21 cellular contexts compared by ENCODE assay signal in the genomic region with DNA sequence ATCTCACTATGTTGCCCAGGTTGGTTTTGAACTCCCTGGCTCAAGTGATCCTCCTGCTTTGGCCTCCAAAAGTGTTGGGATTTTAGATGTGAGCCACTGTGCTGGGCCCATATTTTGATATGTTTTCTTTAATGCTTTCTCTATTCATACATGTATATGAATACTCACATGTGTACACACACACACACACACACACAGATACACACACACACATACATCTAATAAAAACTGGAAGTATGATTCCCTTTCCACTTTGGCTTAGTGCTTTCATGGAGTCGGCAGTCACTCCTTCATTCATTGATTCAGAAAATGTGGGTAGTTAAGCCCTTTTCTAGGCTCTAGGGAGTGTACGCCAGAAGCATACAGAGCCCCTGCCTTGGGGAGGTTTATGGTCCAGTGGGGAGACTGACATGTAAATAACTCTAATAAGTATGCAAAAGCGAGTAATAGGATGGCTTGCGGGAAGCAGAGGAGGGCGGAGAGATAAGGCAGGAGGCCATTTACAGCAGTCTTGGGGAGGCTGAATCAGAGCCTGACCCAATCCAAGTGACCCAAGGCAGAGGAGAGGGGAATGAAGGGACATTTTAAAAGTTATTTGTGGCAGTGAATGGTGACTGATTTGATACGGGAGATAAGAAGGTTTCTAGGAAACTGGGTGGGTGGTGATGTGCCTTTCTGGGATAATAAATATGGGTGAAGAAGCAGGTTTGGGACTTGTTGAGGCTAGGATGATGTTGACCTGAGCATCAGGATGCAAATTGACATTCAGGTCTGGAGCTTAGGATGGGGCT.
"Had no signal": no experiment of that assay in that cellular context is flagged by ENCODE, and none has a peak within 500 bp of the region (broad histone marks: within the 10 kb centered on the region; RNA-seq: fewer than 3 reads in every experiment).

No MANE protein-coding gene starts in this region.

- H3K4me2 ChIP-seq: neural progenitor cell had no signal

- H3K9me3 ChIP-seq: left lung, prostate gland, thoracic aorta, upper lobe of right lung had no signal

- H3K36me3 ChIP-seq: neural progenitor cell, prostate gland had no signal

- DNase-seq: activated CD4-positive, alpha-beta T cell treated with anti-CD3 and anti-CD28 coated beads for 4 hours; activated CD8-positive, alpha-beta memory T cell treated with anti-CD3 and anti-CD28 coated beads for 24 hours; activated gamma-delta T cell; activated T-cell treated with anti-CD3 and anti-CD28 coated beads, Interleukin-2, amount 50 U/mL, for 72 hours; caudate nucleus; erythroblast; foreskin melanocyte; glutamatergic neuron; hypothalamus; kidney; left lung; stimulated activated CD4-positive, alpha-beta T cell treated with anti-CD3 and anti-CD28 coated beads, Interleukin-2, amount 100 ng/mL, for 24 hours; SW 1271; upper lobe of right lung had no signal

- H3K4me1 ChIP-seq: neural progenitor cell, prostate gland, right atrium auricular region had no signal

- ATAC-seq: activated T-cell treated with anti-CD3 and anti-CD28 coated beads, Interleukin-2, amount 50 U/mL, for 72 hours; left lung; upper lobe of right lung had no signal

- H3K27ac Mint-ChIP-seq: activated naive CD8-positive, alpha-beta T cell; activated T-cell treated with anti-CD3 and anti-CD28 coated beads, Interleukin-2, amount 50 U/mL, for 72 hours; brain; neural progenitor cell; T-helper 2 cell treated with Interferon-gamma antibody and Interleukin-4, amounts not matched to agents 5 μg/mL and 100 μg/mL, for 36 hours had no signal

- H3K27me3 ChIP-seq: left lung, neural progenitor cell, right atrium auricular region, upper lobe of right lung had no signal

- H3K4me3 ChIP-seq: left lung, neural progenitor cell, prostate gland, right atrium auricular region, thoracic aorta, upper lobe of right lung had no signal

- H3K4me3 Mint-ChIP-seq: activated naive CD8-positive, alpha-beta T cell; activated T-cell treated with anti-CD3 and anti-CD28 coated beads, Interleukin-2, amount 50 U/mL, for 72 hours; brain; neural progenitor cell; T-helper 2 cell treated with Interferon-gamma antibody and Interleukin-4, amounts not matched to agents 5 μg/mL and 100 μg/mL, for 36 hours had no signal

- H3K27ac ChIP-seq: left lung, neural progenitor cell, prostate gland, right atrium auricular region, thoracic aorta, upper lobe of right lung had no signal

- H3K9ac ChIP-seq: neural progenitor cell had no signal

- H3K27me3 Mint-ChIP-seq: activated naive CD8-positive, alpha-beta T cell had no signal

- H2AFZ ChIP-seq: neural progenitor cell had no signal

- H3K4me1 Mint-ChIP-seq: brain, neural progenitor cell had no signal

- H3K36me3 Mint-ChIP-seq: neural progenitor cell had no signal

- H3K9me3 Mint-ChIP-seq: neural progenitor cell had no signal
